Comparison of ENCODE assay signal across 10 cellular contexts in genomic region chr3:25448750-25449684, GRCh38. TPM values are rescaled to one million over a fixed set of nuclear protein-coding genes. Genes with fewer than 3 reads are reported as not detected.
DNase-seq lines count a peak whose midpoint lies in the region; ATAC-seq and TF ChIP-seq lines count a peak whose summit lies in the region.
"Had no signal": no experiment of that assay in that cellular context is flagged by ENCODE, and none has a peak within 500 bp of the region (broad histone marks: within the 10 kb centered on the region; RNA-seq: fewer than 3 reads in every experiment).

No MANE protein-coding gene starts in this region.

- H3K27ac ChIP-seq in coronary artery: peak overlapping the region; percentile 24 to 73
- H3K27ac ChIP-seq: BLaER1 had no signal

- peak overlapping the region; percentile 8 for H3K4me3 ChIP-seq in coronary artery
- H3K4me3 ChIP-seq: BLaER1 had no signal

- peaks cover 84% of the 10 kb centered on the region for H3K4me1 Mint-ChIP-seq in mesothelial cell of epicardium

- no peaks in the 10 kb centered on the region for H3K9me3 Mint-ChIP-seq in mesothelial cell of epicardium

- TF ChIP-seq CTCF in coronary artery (IDR thresholded peaks at IDR 0.05) (no peak), mesothelial cell of epicardium (IDR thresholded peaks at IDR 0.05; ENCODE audit: unreplicated experiment) (no peak)

- no peak overlapping the region for H3K4me3 Mint-ChIP-seq in mesothelial cell of epicardium
- H3K4me3 Mint-ChIP-seq: activated naive CD8-positive, alpha-beta T cell had no signal

- peak overlapping the region; percentile 95 for H3K27ac Mint-ChIP-seq in mesothelial cell of epicardium
- H3K27ac Mint-ChIP-seq: activated naive CD8-positive, alpha-beta T cell had no signal

- DNase-seq in NCI-H748 (lab: John Stamatoyannopoulos, UW; ENCODE audit: unreplicated experiment) (peak; percentile 63), NCI-H748 treated with DMSO at 0.1 percent for 48 hours (lab: John Stamatoyannopoulos, UW) (no peak), coronary artery (ENCODE audit: low spot score) (peak; percentile 87), mesothelial cell of epicardium (ENCODE audit: low spot score in 2 of 2, unreplicated experiment in 2 of 2) (peak; percentile 49 to 75), NOMO-1 treated with dmso at 0.1 percent for 144 hours (lab: John Stamatoyannopoulos, UW; ENCODE audit: unreplicated experiment) (no peak)
- DNase-seq in NK-92 treated with Interleukin-12 subunit alpha and Interleukin-12 subunit beta, amount 100 ng/mL, for 24 hours (lab: John Stamatoyannopoulos, UW): no peak

- H3K27me3 Mint-ChIP-seq in mesothelial cell of epicardium (ENCODE audit: low read depth): no peaks in the 10 kb centered on the region
- H3K27me3 Mint-ChIP-seq: activated naive CD8-positive, alpha-beta T cell had no signal

- no peak for ATAC-seq in GM18868 (IDR thresholded peaks at IDR 0.05; ENCODE audit: unreplicated experiment)
- no peak for ATAC-seq in esophagus mucosa

- peaks cover 16% of the 10 kb centered on the region for H3K36me3 Mint-ChIP-seq in mesothelial cell of epicardium
- H3K36me3 Mint-ChIP-seq: activated naive CD8-positive, alpha-beta T cell had no signal

RNA-seq across cellular contexts. Expression of gene RARB, which starts 21.0 kb away (rescaled TPM):
- total RNA-seq in mesothelial cell of epicardium (106 to 117 TPM (median 117 TPM) in 3 replicates), esophagus mucosa (2.5 TPM)

Comparison
In these comparisons a context has a peak if more than half of its experiments do, and no peak if none do; other contexts are left out.
1. DNase-seq: peak in NCI-H748 (single experiment), coronary artery (single experiment) and mesothelial cell of epicardium (2 of 2); none in NCI-H748 treated with DMSO at 0.1 percent for 48 hours (single experiment), NOMO-1 treated with dmso at 0.1 percent for 144 hours (single experiment) and NK-92 treated with Interleukin-12 subunit alpha and Interleukin-12 subunit beta, amount 100 ng/mL, for 24 hours (single experiment).
2. RNA of gene RARB, which starts 21.0 kb away (total RNA-seq): 106 to 117 TPM in mesothelial cell of epicardium; 2.5 TPM in esophagus mucosa (single experiment); every median in the first group is over 10 times any median in the second.